Comparison of ENCODE assay signal across 24 cellular contexts in genomic region chr14:95128140-95128539, GRCh38.
"Had no signal": no experiment of that assay in that cellular context is flagged by ENCODE, and none has a peak within 500 bp of the region (broad histone marks: within the 10 kb centered on the region; RNA-seq: fewer than 3 reads in every experiment).

No MANE protein-coding gene starts in this region.

- H3K27me3 Mint-ChIP-seq: activated naive CD8-positive, alpha-beta T cell treated with anti-CD3 and anti-CD28 coated beads for 36 hours; stimulated activated naive CD8-positive, alpha-beta T cell treated with anti-CD3 and anti-CD28 coated beads, Interleukin-15, amount 100 ng/mL, for 72 hours had no signal

- H3K4me3 ChIP-seq: breast epithelium, colonic mucosa, dorsolateral prefrontal cortex, gastroesophageal sphincter, suprapubic skin, tibial nerve had no signal

- H3K27me3 ChIP-seq: breast epithelium, colonic mucosa, dorsolateral prefrontal cortex, gastroesophageal sphincter, suprapubic skin, tibial nerve had no signal

- H3K9me3 ChIP-seq: breast epithelium, colonic mucosa, gastroesophageal sphincter, suprapubic skin, tibial nerve had no signal

- ATAC-seq: gastroesophageal sphincter; sciatic nerve; stimulated activated effector memory CD8-positive, alpha-beta T cell treated with anti-CD3 and anti-CD28 coated beads, Interleukin-12 subunit alpha, Interleukin-12 subunit beta, amount 100 ng/mL, for 72 hours; stimulated activated naive CD8-positive, alpha-beta T cell treated with anti-CD3 and anti-CD28 coated beads, Interleukin-15, amount 100 ng/mL, for 72 hours had no signal

- FAIRE-seq: astrocyte, keratinocyte, small intestine, urothelium cell line had no signal

- H2AFZ ChIP-seq: parathyroid adenoma had no signal

- H3K27ac Mint-ChIP-seq: activated naive CD8-positive, alpha-beta T cell treated with anti-CD3 and anti-CD28 coated beads for 36 hours; activated T-helper 2 cell treated with anti-CD3 and anti-CD28 coated beads, Interferon-gamma antibody, Interleukin-2, Interleukin-4, amounts not matched to agents 10 μg/mL and 5 μg/mL and 100 μg/mL, durations not matched to agents 14 hours and 24 hours and 36 hours; endodermal cell; nephron; T-helper 2 cell treated with Interferon-gamma antibody and Interleukin-4, amounts not matched to agents 5 μg/mL and 100 μg/mL, for 36 hours had no signal

- H3K9ac ChIP-seq: parathyroid adenoma had no signal

- DNase-seq: activated naive CD4-positive, alpha-beta T cell; activated naive CD8-positive, alpha-beta T cell treated with anti-CD3 and anti-CD28 coated beads for 36 hours; activated T-cell treated with anti-CD3 and anti-CD28 coated beads, Interleukin-2, amount 50 U/mL, for 1 hour; colonic mucosa; dorsolateral prefrontal cortex; endodermal cell; head of caudate nucleus; small intestine; stimulated activated CD4-positive, alpha-beta T cell treated with anti-CD3 and anti-CD28 coated beads, Interleukin-2, amount 100 ng/mL, for 24 hours; stimulated activated naive CD8-positive, alpha-beta T cell treated with anti-CD3 and anti-CD28 coated beads, Interleukin-15, amount 100 ng/mL, for 72 hours had no signal

- H3K9me3 Mint-ChIP-seq: activated naive CD8-positive, alpha-beta T cell treated with anti-CD3 and anti-CD28 coated beads for 36 hours; activated T-helper 2 cell treated with anti-CD3 and anti-CD28 coated beads, Interferon-gamma antibody, Interleukin-2, Interleukin-4, amounts not matched to agents 10 μg/mL and 5 μg/mL and 100 μg/mL, durations not matched to agents 14 hours and 24 hours and 36 hours; endodermal cell; nephron; stimulated activated effector memory CD8-positive, alpha-beta T cell treated with anti-CD3 and anti-CD28 coated beads, Interleukin-12 subunit alpha, Interleukin-12 subunit beta, amount 100 ng/mL, for 72 hours; stimulated activated naive CD8-positive, alpha-beta T cell treated with anti-CD3 and anti-CD28 coated beads, Interleukin-15, amount 100 ng/mL, for 72 hours; T-helper 2 cell treated with Interferon-gamma antibody and Interleukin-4, amounts not matched to agents 5 μg/mL and 100 μg/mL, for 36 hours had no signal

- H3K4me1 ChIP-seq: breast epithelium, colonic mucosa, suprapubic skin had no signal

- H3K4me3 Mint-ChIP-seq: activated naive CD8-positive, alpha-beta T cell treated with anti-CD3 and anti-CD28 coated beads for 36 hours; endodermal cell; nephron; stimulated activated effector memory CD8-positive, alpha-beta T cell treated with anti-CD3 and anti-CD28 coated beads, Interleukin-12 subunit alpha, Interleukin-12 subunit beta, amount 100 ng/mL, for 72 hours; stimulated activated naive CD8-positive, alpha-beta T cell treated with anti-CD3 and anti-CD28 coated beads, Interleukin-15, amount 100 ng/mL, for 72 hours; T-helper 2 cell treated with Interferon-gamma antibody and Interleukin-4, amounts not matched to agents 5 μg/mL and 100 μg/mL, for 36 hours had no signal

- H3K27ac ChIP-seq: breast epithelium, colonic mucosa, epithelial cell of prostate, gastroesophageal sphincter, parathyroid adenoma, suprapubic skin had no signal

- H3K36me3 ChIP-seq: breast epithelium, colonic mucosa had no signal
